9 cellular contexts compared by ENCODE assay signal in the genomic region with DNA sequence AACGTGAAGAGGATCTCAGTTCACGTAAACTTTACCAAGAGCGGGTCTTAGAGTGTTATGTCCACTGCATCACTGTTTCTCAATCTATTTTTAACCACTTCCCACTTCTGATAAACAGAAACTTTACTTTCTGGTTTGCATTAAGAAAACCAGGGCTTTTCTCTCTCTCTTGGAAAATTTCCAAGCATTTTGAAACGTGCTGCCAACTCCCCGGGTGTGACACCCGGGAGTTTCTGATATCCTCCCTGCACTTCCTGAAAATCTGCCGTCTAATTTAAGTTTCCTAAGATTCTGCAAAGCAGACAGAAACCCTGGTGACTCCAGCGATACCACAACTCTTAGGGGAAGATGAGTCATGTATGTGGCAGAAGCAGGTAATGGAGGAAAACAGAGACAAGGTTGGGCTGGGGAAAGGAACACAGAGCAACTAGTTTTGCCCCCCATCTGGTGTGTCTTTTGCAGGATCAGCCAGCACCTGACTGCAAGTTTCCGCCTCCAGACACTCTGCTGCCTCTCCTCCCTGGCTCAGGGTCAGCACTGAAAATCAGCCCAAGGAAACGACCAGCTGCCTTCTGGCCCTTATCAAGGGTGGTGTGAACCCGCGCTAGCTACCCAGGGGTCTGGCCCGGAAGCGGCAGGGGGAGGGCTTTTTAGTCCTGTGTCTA. TPM values are rescaled to one million over a fixed set of nuclear protein-coding genes. Genes with fewer than 3 reads are reported as not detected.
A peak's percentile ranks its signal among the peaks of the same experiment; 100 is the strongest.
DNase-seq lines count a peak whose midpoint lies in the region; FAIRE-seq and TF ChIP-seq lines count a peak whose summit lies in the region.
"Had no signal": no experiment of that assay in that cellular context is flagged by ENCODE, and none has a peak within 500 bp of the region (broad histone marks: within the 10 kb centered on the region; RNA-seq: fewer than 3 reads in every experiment).

No MANE protein-coding gene starts in this region.

- H3K4me3 Mint-ChIP-seq in CD14-positive monocyte, result peak overlapping the region; percentile 64 to 80
- no peak overlapping the region for H3K4me3 Mint-ChIP-seq in activated naive CD4-positive, alpha-beta T cell treated with anti-CD3 and anti-CD28 coated beads, Interleukin-2, amount 50 U/mL, for 24 hours
- no peak overlapping the region for H3K4me3 Mint-ChIP-seq in type B pancreatic cell

- POLR2A ChIA-PET in HEK293T (lab: Yijun Ruan, JAX), result no interaction called here

- peak; percentile 81 for DNase-seq in CD14-positive monocyte (ENCODE audit: low spot score)
- peak; percentile 11 for DNase-seq in HS-5 (ENCODE audit: low read depth)
- DNase-seq in kidney, result peak; percentile 66
- no peak for DNase-seq in type B pancreatic cell (ENCODE audit: extremely low spot score, unreplicated experiment)
- DNase-seq in HEK293T (ENCODE audit: extremely low spot score), result no peak
- DNase-seq in NCI-H446 treated with DMSO at 0.1 percent for 48 hours (lab: John Stamatoyannopoulos, UW), result no peak
- no peak for DNase-seq in islet precursor cell

- peaks cover 2 to 3% of the 10 kb centered on the region in 2 donors for H3K36me3 Mint-ChIP-seq in CD14-positive monocyte
- H3K36me3 Mint-ChIP-seq in activated naive CD4-positive, alpha-beta T cell treated with anti-CD3 and anti-CD28 coated beads, Interleukin-2, amount 50 U/mL, for 24 hours, result peaks cover 5% of the 10 kb centered on the region
- H3K36me3 Mint-ChIP-seq in type B pancreatic cell, result no peaks in the 10 kb centered on the region

- H3K36me3 ChIP-seq in kidney (ENCODE audit: control insufficient read depth in 1 of 2, insufficient read depth in 2 of 2, low read length in 2 of 2), result no peaks in the 10 kb centered on the region

- no peak overlapping the region for H3K4me3 ChIP-seq in kidney (ENCODE audit: low read length in 2 of 2)

- H3K9me3 Mint-ChIP-seq in CD14-positive monocyte (peaks cover 0 to under 1% (median 0%) of the 10 kb centered on the region in 7 donors), type B pancreatic cell (no peaks in the 10 kb centered on the region)
- H3K9me3 Mint-ChIP-seq in activated naive CD4-positive, alpha-beta T cell treated with anti-CD3 and anti-CD28 coated beads, Interleukin-2, amount 50 U/mL, for 24 hours, result peaks cover 7% of the 10 kb centered on the region

- CTCF ChIA-PET in HEK293T (lab: Yijun Ruan, JAX), result no interaction called here

- TF ChIP-seq CTCF in CD14-positive monocyte (IDR thresholded peaks at IDR 0.05) (no peak), kidney (IDR thresholded peaks at IDR 0.05; ENCODE audit: borderline replicate concordance, extremely low read depth, insufficient read depth) (no peak), type B pancreatic cell (conservative IDR thresholded peaks at IDR 0.05) (no peak)

- intact Hi-C loops in CD14-positive monocyte (cut with micrococcal nuclease) (loop anchor here in 1 of 2 donors (2.0 kb wide), 1 partner anchor 118 kb away; no protein-coding TSS in a partner anchor), kidney (cut with DNase I) (no loop called here)

- peaks cover 3 to 16% of the 10 kb centered on the region in 2 donors for H3K4me1 ChIP-seq in kidney (ENCODE audit: control insufficient read depth in 1 of 2, insufficient read depth in 1 of 2, low read depth in 1 of 2, low read length in 2 of 2)

- no peak for FAIRE-seq in kidney (lab: Jason Lieb, UNC)

- peak overlapping the region in 1 of 2 donors; percentile 51 for H3K27ac ChIP-seq in kidney (ENCODE audit: low read depth in 2 of 2, low read length in 2 of 2)

- H3K27ac Mint-ChIP-seq in CD14-positive monocyte (peak overlapping the region; percentile 95 to 99 (median 96)), type B pancreatic cell (peak overlapping the region; percentile 30)
- H3K27ac Mint-ChIP-seq in activated naive CD4-positive, alpha-beta T cell treated with anti-CD3 and anti-CD28 coated beads, Interleukin-2, amount 50 U/mL, for 24 hours, result peak overlapping the region; percentile 53

- peaks cover 96% of the 10 kb centered on the region for H3K4me1 Mint-ChIP-seq in CD14-positive monocyte
- H3K4me1 Mint-ChIP-seq in activated naive CD4-positive, alpha-beta T cell treated with anti-CD3 and anti-CD28 coated beads, Interleukin-2, amount 50 U/mL, for 24 hours, result peaks cover 12% of the 10 kb centered on the region
- H3K4me1 Mint-ChIP-seq in type B pancreatic cell (ENCODE audit: unreplicated experiment), result peaks cover 15% of the 10 kb centered on the region

- H3K27me3 Mint-ChIP-seq in CD14-positive monocyte (ENCODE audit: low read depth in 3 of 3), result peaks cover 5 to 15% (median 7%) of the 10 kb centered on the region in 3 donors
- H3K27me3 Mint-ChIP-seq in activated naive CD4-positive, alpha-beta T cell treated with anti-CD3 and anti-CD28 coated beads, Interleukin-2, amount 50 U/mL, for 24 hours, result no peaks in the 10 kb centered on the region
- H3K27me3 Mint-ChIP-seq in type B pancreatic cell, result peaks cover 8% of the 10 kb centered on the region

- H3K9ac ChIP-seq in kidney (ENCODE audit: low read length in 2 of 2), result no peak overlapping the region

- H3K9me3 ChIP-seq in kidney (ENCODE audit: control insufficient read depth in 1 of 2, low read length in 2 of 2), result no peaks in the 10 kb centered on the region

TF ChIP-seq in HEK293T, 16 proteins besides CTCF, POLR2A, EP300 and RAD21:
- no peak for TF ChIP-seq SP1 (IDR thresholded peaks at IDR 0.05)
- no peak for TF ChIP-seq SUZ12 (IDR thresholded peaks at IDR 0.05)
- TF ChIP-seq LEF1 (IDR thresholded peaks at IDR 0.05; ENCODE audit: borderline replicate concordance), result no peak
- no peak for TF ChIP-seq FOXM1 (IDR thresholded peaks at IDR 0.05; ENCODE audit: borderline replicate concordance)
- TF ChIP-seq FOXK2 (IDR thresholded peaks at IDR 0.05), result no peak

RNA-seq across cellular contexts. Expression of a gene that starts 11.4 kb away (rescaled TPM):
- polyA plus RNA-seq in CD14-positive monocyte (10 to 100 TPM in 1 of 2 donors, 1 to 10 TPM in 1; 5.7 to 10.8 TPM), kidney (ENCODE audit: insufficient read depth, low read depth, low replicate concordance) (not detected)
- total RNA-seq in kidney (0.22 TPM), type B pancreatic cell (ENCODE audit: low replicate concordance) (1.1 and 2.2 TPM in 2 replicates)
- total RNA-seq: epithelial cell of proximal tubule had no signal

RNA-seq across cellular contexts. Expression of a gene that starts 53.7 kb away (rescaled TPM):
- polyA plus RNA-seq in CD14-positive monocyte (not detected), kidney (ENCODE audit: insufficient read depth, low read depth, low replicate concordance) (not detected)
- total RNA-seq in kidney (not detected), type B pancreatic cell (ENCODE audit: low replicate concordance) (0.80 and 2.0 TPM in 2 replicates)
- total RNA-seq: epithelial cell of proximal tubule had no signal

Comparison
In these comparisons a context has a peak if more than half of its experiments do, and no peak if none do; other contexts are left out.
1. DNase-seq: peak in CD14-positive monocyte (single experiment), HS-5 (single experiment) and kidney (single experiment); none in type B pancreatic cell (single experiment), HEK293T (single experiment), NCI-H446 treated with DMSO at 0.1 percent for 48 hours (single experiment) and islet precursor cell (single experiment).
2. H3K27ac Mint-ChIP-seq: peak in every context shown above with its lines; median percentile 96 in CD14-positive monocyte; 53 in activated naive CD4-positive, alpha-beta T cell treated with anti-CD3 and anti-CD28 coated beads, Interleukin-2, amount 50 U/mL, for 24 hours; 30 in type B pancreatic cell.
3. H3K4me3 Mint-ChIP-seq: peak in CD14-positive monocyte (2 of 2); none in activated naive CD4-positive, alpha-beta T cell treated with anti-CD3 and anti-CD28 coated beads, Interleukin-2, amount 50 U/mL, for 24 hours (single experiment) and type B pancreatic cell (single experiment).